ENCODE assay signal across 8 cellular contexts in the genomic region with DNA sequence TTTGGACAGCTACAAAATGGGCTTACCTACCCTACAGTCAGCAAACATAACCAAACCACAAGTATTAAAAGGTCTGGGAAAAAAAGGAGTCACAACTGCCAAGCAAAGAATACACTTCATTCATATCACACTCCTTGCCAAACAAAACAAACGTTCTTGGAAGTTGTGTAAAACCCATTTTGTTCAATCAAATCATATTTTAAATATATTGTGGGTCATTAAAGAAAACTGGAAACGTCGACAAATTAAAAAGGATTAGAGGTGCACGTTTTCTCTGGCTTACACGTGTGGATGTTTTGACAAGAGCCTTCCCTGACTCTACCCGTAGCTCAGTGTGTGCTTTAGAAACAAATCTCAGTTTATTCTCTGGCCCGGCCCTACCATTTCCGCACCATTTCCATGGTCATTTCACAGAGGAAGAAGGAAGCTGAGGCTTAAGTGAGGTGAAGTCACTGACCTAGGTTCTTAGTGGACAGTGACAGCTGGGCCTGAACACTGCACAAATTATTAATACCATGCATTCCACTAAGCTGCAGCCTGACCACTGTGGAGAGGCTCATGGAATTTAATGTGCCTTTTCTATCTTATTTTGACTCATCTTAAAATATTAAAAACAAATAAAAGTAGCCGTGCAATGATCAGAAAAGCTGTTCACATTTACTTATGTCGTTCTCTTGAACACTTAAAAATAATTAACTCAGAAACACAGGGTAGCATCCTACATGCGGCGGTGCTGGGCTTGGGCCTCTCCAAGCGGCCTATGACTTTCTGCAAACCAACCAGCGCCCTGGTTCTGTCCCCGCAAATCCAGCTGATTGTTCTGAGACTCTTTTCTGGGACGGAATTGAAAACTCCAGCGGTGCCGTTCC. TPM values are rescaled to one million over a fixed set of nuclear protein-coding genes. Genes with fewer than 3 reads are reported as not detected.
DNase-seq lines count a peak whose midpoint lies in the region; ATAC-seq and TF ChIP-seq lines count a peak whose summit lies in the region.

No MANE protein-coding gene starts in this region.

- H2AK5ac ChIP-seq in H9 (ENCODE audit: insufficient read length, low read length) = no peak overlapping the region

- H3K56ac ChIP-seq in H9 (ENCODE audit: insufficient read length, low read depth, low read length) = no peak overlapping the region

- WGBS in H9 (ENCODE audit: extremely low coverage, insufficient read length, low lambda C conversion rate) = no CpG with 5 or more reads among the region's 18 CpGs
- whole genome bisulfite sequencing in heart right ventricle, 2 donors = 10 to 11% methylated on average over 18 of the region's 18 CpGs

- peak overlapping the region; percentile 12 to 94 (median 83) for H3K4me3 ChIP-seq in heart right ventricle

- no peak overlapping the region for H2BK120ac ChIP-seq in H9 (ENCODE audit: low read depth, low read length, poor library complexity, severe bottlenecking)

- no peak for ATAC-seq in activated CD8-positive, alpha-beta T cell treated with anti-CD3 and anti-CD28 coated beads, Interleukin-2, amount 10 ng/mL, durations not matched to agents 7 days and 5 days
- ATAC-seq in heart right ventricle = peak; percentile 21 to 75 (median 53)

- H3K36me3 ChIP-seq in heart right ventricle = no peaks in the 10 kb centered on the region

- H3K23ac ChIP-seq in H9 (ENCODE audit: insufficient read length, low read depth, low read length) = no peak overlapping the region

- CTCF ChIA-PET in activated CD8-positive, alpha-beta T cell treated with anti-CD3 and anti-CD28 coated beads, Interleukin-2, amount 10 ng/mL, durations not matched to agents 7 days and 5 days (lab: Charles Lee) = no interaction called here

- no peaks in the 10 kb centered on the region for H3K9me3 Mint-ChIP-seq in H9
- H3K9me3 Mint-ChIP-seq in activated CD8-positive, alpha-beta T cell treated with anti-CD3 and anti-CD28 coated beads, Interleukin-2, amount 10 ng/mL, durations not matched to agents 7 days and 5 days (ENCODE audit: insufficient read depth) = no peaks in the 10 kb centered on the region

- H2BK15ac ChIP-seq in H9 (ENCODE audit: low read depth, low read length) = no peak overlapping the region

- H3T11ph ChIP-seq in H9 (ENCODE audit: low read length) = no peak overlapping the region

- no peak overlapping the region for H2AFZ ChIP-seq in H9 (ENCODE audit: low read length)

- POLR2A ChIA-PET in activated CD8-positive, alpha-beta T cell treated with anti-CD3 and anti-CD28 coated beads, Interleukin-2, amount 10 ng/mL, durations not matched to agents 7 days and 5 days (lab: Charles Lee) = no interaction called here

- H3K27ac ChIP-seq in 22Rv1 = peak overlapping the region; percentile 48
- no peak overlapping the region for H3K27ac ChIP-seq in H9 (ENCODE audit: insufficient read length, low read depth, low read length)
- peak overlapping the region; percentile 69 to 91 (median 81) for H3K27ac ChIP-seq in heart right ventricle

- no peaks in the 10 kb centered on the region for H3K4me1 ChIP-seq in H9 (ENCODE audit: insufficient read depth, low read length)
- peaks cover 0 to 39% (median 21%) of the 10 kb centered on the region in 9 donors for H3K4me1 ChIP-seq in heart right ventricle

- H3K14ac ChIP-seq in H9 (ENCODE audit: insufficient read depth, low read length) = no peak overlapping the region

- DNase-seq in H9 (no peak), heart right ventricle (peak in 1 of 2 donors; percentile 7), renal cortical epithelial cell (ENCODE audit: low read depth) (peak; percentile 19), retina (no peak), NCI-H1105 (lab: John Stamatoyannopoulos, UW) (no peak)
- no peak for DNase-seq in activated CD8-positive, alpha-beta T cell treated with anti-CD3 and anti-CD28 coated beads, Interleukin-2, amount 10 ng/mL, durations not matched to agents 7 days and 5 days
- no peak for DNase-seq in activated CD4-positive, CD25-positive, alpha-beta regulatory T cell (lab: John Stamatoyannopoulos, UW)

- H4K91ac ChIP-seq in H9 (ENCODE audit: insufficient read length, low read depth, low read length) = no peak overlapping the region

- no peaks in the 10 kb centered on the region for H3K9me3 ChIP-seq in H9 (ENCODE audit: control insufficient read depth, low read depth, low read length)
- no peaks in the 10 kb centered on the region for H3K9me3 ChIP-seq in heart right ventricle

- H3K4me3 Mint-ChIP-seq in H9 = peak overlapping the region; percentile 82 to 90
- H3K4me3 Mint-ChIP-seq in activated CD8-positive, alpha-beta T cell treated with anti-CD3 and anti-CD28 coated beads, Interleukin-2, amount 10 ng/mL, durations not matched to agents 7 days and 5 days = peak overlapping the region; percentile 80

- H3K4ac ChIP-seq in H9 (ENCODE audit: low read depth, low read length) = no peak overlapping the region

- no peak overlapping the region for H2BK20ac ChIP-seq in H9 (ENCODE audit: low read depth, low read length, poor library complexity, severe bottlenecking)

- H4K5ac ChIP-seq in H9 (ENCODE audit: insufficient read length, low read depth, low read length) = no peak overlapping the region

- no peaks in the 10 kb centered on the region for H4K20me1 ChIP-seq in H9 (ENCODE audit: control insufficient read depth, insufficient read depth, insufficient read length)

- H3K36me3 Mint-ChIP-seq in H9 (ENCODE audit: insufficient read depth in 1 of 3, low read depth in 3 of 3) = no peaks in the 10 kb centered on the region
- H3K36me3 Mint-ChIP-seq in activated CD8-positive, alpha-beta T cell treated with anti-CD3 and anti-CD28 coated beads, Interleukin-2, amount 10 ng/mL, durations not matched to agents 7 days and 5 days (ENCODE audit: low read depth) = no peaks in the 10 kb centered on the region

- peak overlapping the region in 2 of 3 experiments; percentile 86 to 92; a peak in 3 of 7 replicates for H3K27ac Mint-ChIP-seq in H9
- peak overlapping the region; percentile 60 for H3K27ac Mint-ChIP-seq in activated CD8-positive, alpha-beta T cell treated with anti-CD3 and anti-CD28 coated beads, Interleukin-2, amount 10 ng/mL, durations not matched to agents 7 days and 5 days

- H3K4me1 Mint-ChIP-seq in H9 = peaks cover 12 to 15% of the 10 kb centered on the region in 2 experiments
- peaks cover 17% of the 10 kb centered on the region for H3K4me1 Mint-ChIP-seq in activated CD8-positive, alpha-beta T cell treated with anti-CD3 and anti-CD28 coated beads, Interleukin-2, amount 10 ng/mL, durations not matched to agents 7 days and 5 days (ENCODE audit: low read depth)

- no peak overlapping the region for H3K18ac ChIP-seq in H9 (ENCODE audit: insufficient read length, low read depth, low read length)

- H3K27me3 Mint-ChIP-seq in H9 (ENCODE audit: low read depth) = peaks cover 3% of the 10 kb centered on the region; the same call in 1 of the 2 replicates
- no peaks in the 10 kb centered on the region for H3K27me3 Mint-ChIP-seq in activated CD8-positive, alpha-beta T cell treated with anti-CD3 and anti-CD28 coated beads, Interleukin-2, amount 10 ng/mL, durations not matched to agents 7 days and 5 days (ENCODE audit: low read depth)

- no peaks in the 10 kb centered on the region for H3K79me1 ChIP-seq in H9 (ENCODE audit: insufficient read depth, low read depth, low read length, poor library complexity, severe bottlenecking)

- no peak overlapping the region for H2BK12ac ChIP-seq in H9 (ENCODE audit: insufficient read length, low read depth, low read length)

- no peaks in the 10 kb centered on the region for H3K79me2 ChIP-seq in H9 (ENCODE audit: insufficient read depth, low read length)

- peak overlapping the region; percentile 51 for H3K4me2 ChIP-seq in H9 (ENCODE audit: insufficient read depth, insufficient read length, low read length)

- H2BK5ac ChIP-seq in H9 (ENCODE audit: insufficient read length, low read length) = no peak overlapping the region

- H3K27me3 ChIP-seq in H9 (ENCODE audit: insufficient read depth, low read length) = no peaks in the 10 kb centered on the region
- no peaks in the 10 kb centered on the region for H3K27me3 ChIP-seq in heart right ventricle

- TF ChIP-seq CTCF in 22Rv1 (IDR thresholded peaks at IDR 0.05) (no peak), H9 (conservative IDR thresholded peaks at IDR 0.05) (no peak), heart right ventricle (IDR thresholded peaks at IDR 0.05) (no peak)

- intact Hi-C loops in heart right ventricle (cut with DNase I) = loop anchor here in 1 of 10 donors (10.0 kb wide), 1 partner anchor 714 kb away; no protein-coding TSS in a partner anchor

- H3K23me2 ChIP-seq in H9 (ENCODE audit: insufficient read length, low read depth, low read length, poor library complexity, severe bottlenecking) = peaks cover 10% of the 10 kb centered on the region

- no peak overlapping the region for H4K8ac ChIP-seq in H9 (replicated peaks; ENCODE audit: insufficient read length, low read depth, low read length)

- peak overlapping the region; percentile 13 for H3K9ac ChIP-seq in H9 (ENCODE audit: extremely low read depth, insufficient read length, low read length)

RNA-seq across cellular contexts. Expression of a gene that starts 1.0 kb away (rescaled TPM):
- total RNA-seq in H9 (2021) = 5.2 and 5.4 TPM in 2 replicates
- 1 to 10 TPM; 2.3 to 2.7 TPM for total RNA-seq in activated CD8-positive, alpha-beta T cell treated with anti-CD3 and anti-CD28 coated beads, Interleukin-2, amount 10 ng/mL, durations not matched to agents 7 days and 5 days
- total RNA-seq in heart right ventricle = 10 to 100 TPM; 14.6 to 28.5 (median 16.3) TPM
- 10 to 100 TPM in 1 of 2 donors, 1 to 10 TPM in 1; 6.7 to 30.0 TPM for polyA plus RNA-seq in heart right ventricle
- 15.3 and 27.0 TPM in 2 replicates for total RNA-seq in renal cortical epithelial cell

RNA-seq across cellular contexts. Expression of a gene that starts 38.2 kb away (rescaled TPM):
- total RNA-seq in H9 (2021) = not detected in 2 replicates
- not detected for total RNA-seq in activated CD8-positive, alpha-beta T cell treated with anti-CD3 and anti-CD28 coated beads, Interleukin-2, amount 10 ng/mL, durations not matched to agents 7 days and 5 days
- under 1 TPM in 1 of 10 donors, not detected in 9; 0.57 TPM for total RNA-seq in heart right ventricle
- polyA plus RNA-seq in heart right ventricle = not detected
- 0.10 TPM in 1 of 2 replicates, not detected in the other for total RNA-seq in renal cortical epithelial cell
